Comparison of ENCODE assay signal across 19 cellular contexts in the genomic region with DNA sequence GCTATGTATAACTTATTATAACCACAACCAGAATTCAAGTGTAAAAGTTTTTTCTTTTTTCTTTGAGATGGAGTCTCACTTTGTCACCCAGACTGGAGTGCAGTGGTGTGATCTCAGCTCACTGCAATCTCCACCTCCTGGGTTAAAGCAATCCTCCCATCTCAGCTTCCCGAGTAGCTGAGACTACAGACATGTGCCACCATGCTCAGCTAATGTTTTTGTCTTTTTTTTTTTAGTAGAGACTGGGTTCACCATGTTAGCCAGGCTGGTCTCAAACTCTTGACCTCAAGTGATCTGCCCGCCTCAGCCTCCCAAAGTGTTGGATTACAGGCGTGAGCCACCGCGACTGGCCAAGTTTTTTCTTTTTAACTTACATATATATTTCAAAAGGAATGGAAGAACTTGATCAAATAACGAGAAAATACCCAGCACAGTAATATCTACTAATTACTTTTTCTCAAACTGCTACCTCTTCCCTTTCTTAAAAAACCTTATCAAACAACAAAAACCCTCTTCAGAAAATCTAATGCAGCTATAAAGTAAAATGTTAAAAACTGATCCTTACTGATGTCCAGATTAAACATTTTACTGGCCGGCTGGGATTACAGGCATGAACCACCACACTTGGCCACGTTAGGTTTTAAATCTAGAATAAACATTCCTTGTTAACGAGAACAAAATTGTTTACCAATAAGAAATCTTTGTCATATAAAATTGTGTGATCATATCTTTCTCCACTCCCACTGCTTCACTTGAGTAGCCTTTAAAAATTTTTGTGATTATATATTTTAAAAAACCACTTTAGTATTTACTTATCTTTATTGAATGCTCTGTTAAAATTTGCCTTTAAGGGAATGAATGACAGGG. TPM values are rescaled to one million over a fixed set of nuclear protein-coding genes. Genes with fewer than 3 reads are reported as not detected.
DNase-seq lines count a peak whose midpoint lies in the region; ATAC-seq, FAIRE-seq and TF ChIP-seq lines count a peak whose summit lies in the region.
"Had no signal": no experiment of that assay in that cellular context is flagged by ENCODE, and none has a peak within 500 bp of the region (broad histone marks: within the 10 kb centered on the region; RNA-seq: fewer than 3 reads in every experiment).

No MANE protein-coding gene starts in this region.

- H3K4ac ChIP-seq in mesendoderm (ENCODE audit: low read depth, low read length) = no peak overlapping the region

- no peaks in the 10 kb centered on the region for H3K27me3 Mint-ChIP-seq in CD4-positive, alpha-beta T cell
- H3K27me3 Mint-ChIP-seq: B cell; CD4-positive, CD25-positive, alpha-beta regulatory T cell had no signal

- DNase-seq in HTR-8/SVneo (ENCODE audit: insufficient read length, low spot score) = no peak
- peak; percentile 18 for DNase-seq in mesendoderm
- no peak for DNase-seq in CD4-positive, alpha-beta T cell
- no peak for DNase-seq in NCI-H345 (lab: John Stamatoyannopoulos, UW)
- DNase-seq: Caco-2; CD4-positive, CD25-positive, alpha-beta regulatory T cell; GDM1; GOT3; H7; KG1 had no signal

- POLR2A ChIA-PET in CD4-positive, alpha-beta T cell (lab: Charles Lee) = interaction anchor here (0.8 kb wide), 1 partner anchor 45 kb away, joined by 3 read pairs; a partner anchor contains a TSS

- no CpG with 5 or more reads among the region's 9 CpGs for WGBS in mesendoderm (ENCODE audit: extremely low coverage, insufficient coverage, low lambda C conversion rate)

- no peak overlapping the region for H3K56ac ChIP-seq in mesendoderm (ENCODE audit: low read length)

- peak overlapping the region; percentile 99 for H3K27ac ChIP-seq in C4-2B
- peak overlapping the region; percentile 55 for H3K27ac ChIP-seq in VCaP
- H3K27ac ChIP-seq in mesendoderm (ENCODE audit: low read depth, low read length) = no peak overlapping the region
- no peak overlapping the region for H3K27ac ChIP-seq in CD4-positive, alpha-beta T cell (ENCODE audit: low read depth, low read length)
- H3K27ac ChIP-seq: BLaER1 treated with 17β-estradiol and CSF1 and Interleukin-3, amounts not matched to agents 10 nM and 100 nM had no signal

- H3K4me3 Mint-ChIP-seq in CD4-positive, alpha-beta T cell = no peak overlapping the region
- H3K4me3 Mint-ChIP-seq: B cell; CD4-positive, CD25-positive, alpha-beta regulatory T cell had no signal

- no peaks in the 10 kb centered on the region for H3K79me1 ChIP-seq in mesendoderm (ENCODE audit: low read length)

- intact Hi-C loops in CD4-positive, alpha-beta T cell (cut with DNase I, micrococcal nuclease) = no loop called here

- no peak overlapping the region for H2BK15ac ChIP-seq in mesendoderm (replicated peaks; ENCODE audit: low read depth)

- no peak overlapping the region for H2AK5ac ChIP-seq in mesendoderm (ENCODE audit: low read length)

- no peak overlapping the region for H3K18ac ChIP-seq in mesendoderm (ENCODE audit: low read length)

- peak; percentile 89 for FAIRE-seq in HTR-8/SVneo (lab: Jason Lieb, UNC)
- FAIRE-seq: GM12892, GM18507 had no signal

- H3K9me3 Mint-ChIP-seq in CD4-positive, alpha-beta T cell = no peaks in the 10 kb centered on the region
- H3K9me3 Mint-ChIP-seq: CD4-positive, CD25-positive, alpha-beta regulatory T cell had no signal

- H3K23ac ChIP-seq in mesendoderm (ENCODE audit: low read length) = no peak overlapping the region

- no peaks in the 10 kb centered on the region for H3K79me2 ChIP-seq in mesendoderm (ENCODE audit: control insufficient read depth, insufficient read depth, low read length)

- H3K4me2 ChIP-seq in mesendoderm (ENCODE audit: low read length) = no peak overlapping the region
- H3K4me2 ChIP-seq: BLaER1 treated with 17β-estradiol and CSF1 and Interleukin-3, amounts not matched to agents 10 nM and 100 nM had no signal

- H3K36me3 Mint-ChIP-seq in CD4-positive, alpha-beta T cell (ENCODE audit: low read depth) = peaks cover 38% of the 10 kb centered on the region

- TF ChIP-seq CTCF in C4-2B (conservative IDR thresholded peaks at IDR 0.05) = no peak
- TF ChIP-seq CTCF in VCaP (conservative IDR thresholded peaks at IDR 0.05) = no peak
- TF ChIP-seq CTCF in CD4-positive, alpha-beta T cell (IDR thresholded peaks at IDR 0.05) = no peak

- no peak overlapping the region for H4K5ac ChIP-seq in mesendoderm (ENCODE audit: low read length)

- peaks cover 6% of the 10 kb centered on the region for H3K4me1 Mint-ChIP-seq in CD4-positive, alpha-beta T cell (ENCODE audit: low read depth)
- H3K4me1 Mint-ChIP-seq: B cell had no signal

- H3K27me3 ChIP-seq in mesendoderm (ENCODE audit: insufficient read depth, low read length, poor library complexity) = no peaks in the 10 kb centered on the region
- H3K27me3 ChIP-seq in CD4-positive, alpha-beta T cell (ENCODE audit: control insufficient read depth, insufficient read depth, low read length) = no peaks in the 10 kb centered on the region
- H3K27me3 ChIP-seq: BLaER1 treated with 17β-estradiol and CSF1 and Interleukin-3, amounts not matched to agents 10 nM and 100 nM had no signal

- H2BK5ac ChIP-seq in mesendoderm (ENCODE audit: low read length) = no peak overlapping the region

- ATAC-seq in HG03025 (IDR thresholded peaks at IDR 0.05; ENCODE audit: low FRiP score, unreplicated experiment) (no peak), HG02678 (IDR thresholded peaks at IDR 0.05; ENCODE audit: unreplicated experiment) (no peak)
- ATAC-seq in CD4-positive, alpha-beta T cell (ENCODE audit: poor library complexity) = no peak
- ATAC-seq: HCT116 had no signal

- no peak overlapping the region for H3K4me3 ChIP-seq in mesendoderm (ENCODE audit: low read length)
- H3K4me3 ChIP-seq: BLaER1 treated with 17β-estradiol and CSF1 and Interleukin-3, amounts not matched to agents 10 nM and 100 nM had no signal

- no peak overlapping the region for H4K8ac ChIP-seq in mesendoderm (ENCODE audit: low read depth, low read length)

- H3K4me1 ChIP-seq in mesendoderm (ENCODE audit: control insufficient read depth, low read depth, low read length) = peaks cover 3% of the 10 kb centered on the region
- H3K4me1 ChIP-seq: BLaER1 treated with 17β-estradiol and CSF1 and Interleukin-3, amounts not matched to agents 10 nM and 100 nM had no signal

- no peak overlapping the region for H2BK120ac ChIP-seq in mesendoderm (ENCODE audit: low read depth, low read length)

- no peaks in the 10 kb centered on the region for H3K9me3 ChIP-seq in CD4-positive, alpha-beta T cell (ENCODE audit: control insufficient read depth, low read length)
- H3K9me3 ChIP-seq: BLaER1 treated with 17β-estradiol and CSF1 and Interleukin-3, amounts not matched to agents 10 nM and 100 nM; Caco-2 had no signal

- no peak overlapping the region for H3K27ac Mint-ChIP-seq in CD4-positive, alpha-beta T cell
- H3K27ac Mint-ChIP-seq: B cell had no signal

- H3K9ac ChIP-seq in mesendoderm (ENCODE audit: low read length) = no peak overlapping the region
- H3K9ac ChIP-seq: BLaER1 treated with 17β-estradiol and CSF1 and Interleukin-3, amounts not matched to agents 10 nM and 100 nM had no signal

- H3K36me3 ChIP-seq in mesendoderm (ENCODE audit: control insufficient read depth, insufficient read depth, low read length) = no peaks in the 10 kb centered on the region

- CTCF ChIA-PET in CD4-positive, alpha-beta T cell (lab: Charles Lee) = no interaction called here

RNA-seq across cellular contexts. Expression of a gene that starts 41.3 kb away (rescaled TPM):
- 15.8 TPM for polyA plus RNA-seq in mesendoderm (2013, experiment 1 of 2)
- polyA plus RNA-seq in mesendoderm (2013, experiment 2 of 2) = 15.5 TPM
- total RNA-seq in CD4-positive, alpha-beta T cell = 10 to 100 TPM; 12.4 to 13.4 TPM

RNA-seq across cellular contexts. Expression of a gene that starts 44.9 kb away (rescaled TPM):
- polyA plus RNA-seq in mesendoderm (2013, experiment 1 of 2) = 5.6 TPM
- polyA plus RNA-seq in mesendoderm (2013, experiment 2 of 2) = 6.3 TPM
- total RNA-seq in CD4-positive, alpha-beta T cell = 10 to 100 TPM; 16.6 to 16.8 TPM

Comparison
In these comparisons a context has a peak if more than half of its experiments do, and no peak if none do; other contexts are left out.
1. H3K27ac ChIP-seq: peak in C4-2B (single experiment) and VCaP (single experiment); none in mesendoderm (single experiment) and CD4-positive, alpha-beta T cell (single experiment).